Comparison of ENCODE assay signal across 16 cellular contexts in the genomic region with DNA sequence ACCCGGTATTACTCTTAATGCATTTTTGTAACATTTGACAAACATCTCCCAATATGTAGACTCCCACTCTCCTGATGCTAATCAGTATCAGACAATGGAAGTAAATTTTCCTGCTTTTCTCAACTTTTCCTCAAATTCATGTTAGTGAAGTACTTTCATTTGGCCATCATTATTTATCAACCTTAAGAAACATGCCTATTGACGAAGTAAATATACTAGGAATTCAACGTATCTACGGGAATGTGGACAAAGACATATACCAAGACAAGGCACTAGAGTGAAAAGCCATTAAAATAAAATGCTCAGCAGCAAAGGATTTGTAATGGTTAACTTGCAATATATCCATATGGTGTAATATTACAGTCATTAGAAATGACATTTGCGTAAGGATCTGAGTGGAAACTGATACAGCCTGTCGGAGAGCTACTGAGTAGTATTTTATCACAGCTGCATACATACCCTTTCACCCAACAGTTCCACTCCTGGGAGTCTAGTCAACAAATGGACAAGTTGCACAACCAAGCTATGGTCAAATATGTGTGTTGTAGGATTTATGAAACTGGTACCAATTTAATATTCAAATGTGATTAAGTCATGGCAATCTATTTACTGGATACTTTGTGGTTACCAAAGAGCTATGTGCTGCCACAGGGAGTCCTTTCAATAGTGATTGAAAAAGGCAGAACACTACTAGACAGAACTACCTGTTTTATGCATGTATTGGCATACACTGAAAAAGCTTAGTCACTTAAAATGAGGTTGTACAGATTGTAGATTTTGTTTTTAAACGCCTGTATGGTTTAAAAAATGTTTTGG. TPM values are rescaled to one million over a fixed set of nuclear protein-coding genes. Genes with fewer than 3 reads are reported as not detected.
A peak's percentile ranks its signal among the peaks of the same experiment; 100 is the strongest.
DNase-seq lines count a peak whose midpoint lies in the region; ATAC-seq and TF ChIP-seq lines count a peak whose summit lies in the region.
"Had no signal": no experiment of that assay in that cellular context is flagged by ENCODE, and none has a peak within 500 bp of the region (broad histone marks: within the 10 kb centered on the region; RNA-seq: fewer than 3 reads in every experiment).

No MANE protein-coding gene starts in this region.

- H3K27ac Mint-ChIP-seq in natural killer cell, result peak overlapping the region; percentile 13 to 61
- H3K27ac Mint-ChIP-seq in natural killer cell treated with Interleukin-12 subunit alpha and Interleukin-12 subunit beta and Interleukin-15 and Interleukin-18, amount 100 ng/mL, for 72 hours, result peak overlapping the region in 1 of 2 donors; percentile 37
- H3K27ac Mint-ChIP-seq in activated naive CD8-positive, alpha-beta T cell treated with anti-CD3 and anti-CD28 coated beads for 36 hours, result peak overlapping the region; percentile 66

- H3K27me3 Mint-ChIP-seq in natural killer cell (ENCODE audit: low read depth in 2 of 2), result no peaks in the 10 kb centered on the region
- no peaks in the 10 kb centered on the region for H3K27me3 Mint-ChIP-seq in natural killer cell treated with Interleukin-12 subunit alpha and Interleukin-12 subunit beta and Interleukin-15 and Interleukin-18, amount 100 ng/mL, for 72 hours
- no peaks in the 10 kb centered on the region for H3K27me3 Mint-ChIP-seq in activated naive CD8-positive, alpha-beta T cell treated with anti-CD3 and anti-CD28 coated beads for 36 hours

- no peaks in the 10 kb centered on the region for H3K36me3 Mint-ChIP-seq in natural killer cell
- peaks cover 13% of the 10 kb centered on the region for H3K36me3 Mint-ChIP-seq in natural killer cell treated with Interleukin-12 subunit alpha and Interleukin-12 subunit beta and Interleukin-15 and Interleukin-18, amount 100 ng/mL, for 72 hours
- peaks cover 29% of the 10 kb centered on the region for H3K36me3 Mint-ChIP-seq in activated naive CD8-positive, alpha-beta T cell treated with anti-CD3 and anti-CD28 coated beads for 36 hours

- TF ChIP-seq CTCF in natural killer cell (IDR thresholded peaks at IDR 0.05) (no peak), left lung (IDR thresholded peaks at IDR 0.05) (no peak)

- no peaks in the 10 kb centered on the region for H3K9me3 Mint-ChIP-seq in natural killer cell
- H3K9me3 Mint-ChIP-seq in natural killer cell treated with Interleukin-12 subunit alpha and Interleukin-12 subunit beta and Interleukin-15 and Interleukin-18, amount 100 ng/mL, for 72 hours, result no peaks in the 10 kb centered on the region
- H3K9me3 Mint-ChIP-seq in activated naive CD8-positive, alpha-beta T cell treated with anti-CD3 and anti-CD28 coated beads for 36 hours, result peaks cover 1% of the 10 kb centered on the region

- peaks cover 4 to 11% of the 10 kb centered on the region in 2 donors for H3K36me3 ChIP-seq in left lung

- H3K4me3 Mint-ChIP-seq in natural killer cell, result no peak overlapping the region
- H3K4me3 Mint-ChIP-seq in natural killer cell treated with Interleukin-12 subunit alpha and Interleukin-12 subunit beta and Interleukin-15 and Interleukin-18, amount 100 ng/mL, for 72 hours, result no peak overlapping the region
- H3K4me3 Mint-ChIP-seq in activated naive CD8-positive, alpha-beta T cell treated with anti-CD3 and anti-CD28 coated beads for 36 hours, result no peak overlapping the region

- intact Hi-C loops in natural killer cell (cut with micrococcal nuclease), result no loop called here
- intact Hi-C loops in left lung (cut with DNase I), result no loop called here

- H3K4me3 ChIP-seq in left lung, result no peak overlapping the region
- H3K4me3 ChIP-seq: BLaER1 treated with 17β-estradiol and CSF1 and Interleukin-3, amounts not matched to agents 10 nM and 100 nM; transverse colon had no signal

- DNase-seq in natural killer cell (no peak), left lung (no peak), NCI-H1417 treated with DMSO at 0.1 percent for 48 hours (lab: John Stamatoyannopoulos, UW) (no peak), OCI-M2 (lab: John Stamatoyannopoulos, UW; ENCODE audit: unreplicated experiment) (no peak)
- no peak for DNase-seq in natural killer cell treated with Interleukin-12 subunit alpha and Interleukin-12 subunit beta and Interleukin-15 and Interleukin-18, amount 100 ng/mL, for 72 hours (ENCODE audit: low spot score)
- DNase-seq in activated naive CD8-positive, alpha-beta T cell treated with anti-CD3 and anti-CD28 coated beads for 36 hours, result no peak
- DNase-seq: activated CD4-positive, alpha-beta T cell treated with anti-CD3 and anti-CD28 coated beads for 48 hours; activated naive CD4-positive, alpha-beta T cell; dermis blood vessel endothelial cell; GOT3; head of caudate nucleus; KG1; transverse colon had no signal

- H3K4me1 Mint-ChIP-seq in natural killer cell, result no peaks in the 10 kb centered on the region
- H3K4me1 Mint-ChIP-seq in natural killer cell treated with Interleukin-12 subunit alpha and Interleukin-12 subunit beta and Interleukin-15 and Interleukin-18, amount 100 ng/mL, for 72 hours (ENCODE audit: low read depth in 2 of 2), result peaks cover 4 to 11% of the 10 kb centered on the region in 2 donors
- peaks cover 24% of the 10 kb centered on the region for H3K4me1 Mint-ChIP-seq in activated naive CD8-positive, alpha-beta T cell treated with anti-CD3 and anti-CD28 coated beads for 36 hours

- H3K27ac ChIP-seq in left lung, result no peak overlapping the region
- H3K27ac ChIP-seq: BLaER1 treated with 17β-estradiol and CSF1 and Interleukin-3, amounts not matched to agents 10 nM and 100 nM; transverse colon had no signal

- peaks cover 0 to 4% of the 10 kb centered on the region in 2 donors for H3K4me1 ChIP-seq in left lung
- H3K4me1 ChIP-seq: transverse colon had no signal

- H3K9me3 ChIP-seq in left lung, result no peaks in the 10 kb centered on the region
- H3K9me3 ChIP-seq: BLaER1 treated with 17β-estradiol and CSF1 and Interleukin-3, amounts not matched to agents 10 nM and 100 nM; transverse colon had no signal

- no peak for ATAC-seq in natural killer cell
- ATAC-seq in natural killer cell treated with Interleukin-12 subunit alpha and Interleukin-12 subunit beta and Interleukin-15 and Interleukin-18, amount 100 ng/mL, for 72 hours, result no peak
- ATAC-seq in left lung, result peak; percentile 53
- no peak for ATAC-seq in GM21786 (IDR thresholded peaks at IDR 0.05; ENCODE audit: unreplicated experiment)
- ATAC-seq in HG02623 (IDR thresholded peaks at IDR 0.05; ENCODE audit: unreplicated experiment), result no peak

- H3K27me3 ChIP-seq in left lung, result no peaks in the 10 kb centered on the region
- H3K27me3 ChIP-seq: BLaER1 treated with 17β-estradiol and CSF1 and Interleukin-3, amounts not matched to agents 10 nM and 100 nM; transverse colon had no signal

RNA-seq across cellular contexts. Expression of gene NUDT4, which starts 26.5 kb away (rescaled TPM):
- total RNA-seq in natural killer cell (10 to 100 TPM; 51.6 to 61.5 (median 52.2) TPM), left lung (10 to 100 TPM; 46.6 to 48.0 TPM)
- total RNA-seq in natural killer cell treated with Interleukin-12 subunit alpha and Interleukin-12 subunit beta and Interleukin-15 and Interleukin-18, amount 100 ng/mL, for 72 hours, result 10 to 100 TPM; 30.3 to 32.8 TPM
- 10 to 100 TPM; 77.2 to 85.5 TPM for total RNA-seq in activated naive CD8-positive, alpha-beta T cell treated with anti-CD3 and anti-CD28 coated beads for 36 hours

RNA-seq across cellular contexts. Expression of gene UBE2N, which starts 37.6 kb away (rescaled TPM):
- total RNA-seq in natural killer cell, result 10 to 100 TPM; 72.3 to 79.7 (median 72.9) TPM
- total RNA-seq in natural killer cell treated with Interleukin-12 subunit alpha and Interleukin-12 subunit beta and Interleukin-15 and Interleukin-18, amount 100 ng/mL, for 72 hours, result 100 to 1,000 TPM; 184 to 213 TPM
- 100 to 1,000 TPM; 228 to 235 TPM for total RNA-seq in activated naive CD8-positive, alpha-beta T cell treated with anti-CD3 and anti-CD28 coated beads for 36 hours
- 10 to 100 TPM; 82.2 to 99.0 TPM for total RNA-seq in left lung
